Comparison of ENCODE assay signal across 8 cellular contexts in the genomic region with DNA sequence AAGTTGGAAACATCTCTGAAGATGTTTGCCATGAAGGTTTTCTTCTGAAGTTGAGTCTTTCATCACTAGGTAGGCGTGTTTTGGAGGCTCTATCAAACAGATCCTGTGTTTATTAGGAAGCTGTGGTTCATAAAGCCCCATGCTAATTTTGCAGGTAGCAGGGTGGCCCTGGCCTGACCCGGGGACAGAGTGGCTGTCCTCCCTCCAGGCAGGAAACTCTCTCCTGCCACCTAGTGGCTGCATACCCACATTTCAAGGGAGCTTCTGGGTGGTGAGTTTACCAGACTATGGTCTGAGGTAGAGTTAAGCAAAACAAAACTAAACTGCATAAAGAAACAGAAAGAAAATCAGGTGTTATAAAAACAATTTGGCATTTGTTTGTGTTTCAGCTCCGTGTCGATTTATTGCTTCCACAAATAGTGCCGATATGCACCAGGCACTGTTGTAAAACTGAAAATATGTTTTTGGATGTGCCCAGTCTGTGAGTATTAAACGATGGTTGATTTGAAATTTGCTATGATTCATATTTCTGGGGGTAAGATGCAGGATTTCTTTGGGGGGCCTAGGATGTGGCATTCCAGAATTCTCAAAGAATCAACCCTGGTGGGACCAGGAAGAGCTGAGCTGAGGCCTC. TPM values are rescaled to one million over a fixed set of nuclear protein-coding genes. Genes with fewer than 3 reads are reported as not detected.
DNase-seq lines count a peak whose midpoint lies in the region; ATAC-seq and TF ChIP-seq lines count a peak whose summit lies in the region.

No MANE protein-coding gene starts in this region.

- H3K9me3 ChIP-seq in adrenal gland (replicated peaks in 1 of 3), result no peaks in the 10 kb centered on the region

- ATAC-seq in GM18868 (IDR thresholded peaks at IDR 0.05; ENCODE audit: unreplicated experiment) (peak; percentile 69), HG02884 (IDR thresholded peaks at IDR 0.05; ENCODE audit: unreplicated experiment) (no peak)

- peak overlapping the region; percentile 80 for H3K27ac Mint-ChIP-seq in T-helper 1 cell treated with Interleukin-12 subunit alpha and Interleukin-12 subunit beta and Interleukin-4 antibody, amounts not matched to agents 30 μg/mL and 1 μg/mL, for 36 hours

- H3K36me3 Mint-ChIP-seq in T-helper 1 cell treated with Interleukin-12 subunit alpha and Interleukin-12 subunit beta and Interleukin-4 antibody, amounts not matched to agents 30 μg/mL and 1 μg/mL, for 36 hours (ENCODE audit: low read depth), result no peaks in the 10 kb centered on the region

- H3K27me3 ChIP-seq in HL-60 (ENCODE audit: insufficient read depth, poor library complexity, severe bottlenecking), result no peaks in the 10 kb centered on the region
- H3K27me3 ChIP-seq in adrenal gland, result no peaks in the 10 kb centered on the region

- peaks cover 23% of the 10 kb centered on the region for H3K4me1 Mint-ChIP-seq in T-helper 1 cell treated with Interleukin-12 subunit alpha and Interleukin-12 subunit beta and Interleukin-4 antibody, amounts not matched to agents 30 μg/mL and 1 μg/mL, for 36 hours (ENCODE audit: low read depth)

- H3K4me3 ChIP-seq in HL-60 (replicated peaks; ENCODE audit: insufficient read depth, low read length) (no peak overlapping the region), adrenal gland (no peak overlapping the region)

- H3K4me3 Mint-ChIP-seq in T-helper 1 cell treated with Interleukin-12 subunit alpha and Interleukin-12 subunit beta and Interleukin-4 antibody, amounts not matched to agents 30 μg/mL and 1 μg/mL, for 36 hours, result no peak overlapping the region

- peaks cover 0 to 6% of the 10 kb centered on the region in 2 donors for H3K4me1 ChIP-seq in adrenal gland (replicated peaks in 1 of 2)

- H3K36me3 ChIP-seq in adrenal gland (replicated peaks in 1 of 2), result no peaks in the 10 kb centered on the region

- TF ChIP-seq POLR2A in adrenal gland (IDR thresholded peaks at IDR 0.05), result no peak

- TF ChIP-seq CTCF in HL-60 (IDR thresholded peaks at IDR 0.05; ENCODE audit: insufficient read depth, low read length) (peak; percentile 82), adrenal gland (IDR thresholded peaks at IDR 0.05) (peak; percentile 34 to 65 (median 57))

- H3K27ac ChIP-seq in HL-60 (replicated peaks), result no peak overlapping the region
- no peak overlapping the region for H3K27ac ChIP-seq in adrenal gland

- H3K27me3 Mint-ChIP-seq in T-helper 1 cell treated with Interleukin-12 subunit alpha and Interleukin-12 subunit beta and Interleukin-4 antibody, amounts not matched to agents 30 μg/mL and 1 μg/mL, for 36 hours (ENCODE audit: low read depth), result peaks cover 3% of the 10 kb centered on the region

- intact Hi-C loops in adrenal gland (cut with DNase I), result loop anchor here in 1 of 2 donors (5.0 kb wide), 1 partner anchor 138 kb away; no protein-coding TSS in a partner anchor

- 52 to 54% (median 53%) methylated on average over 6 of the region's 6 CpGs for WGBS in adrenal gland, 4 donors

- no peaks in the 10 kb centered on the region for H3K9me3 Mint-ChIP-seq in T-helper 1 cell treated with Interleukin-12 subunit alpha and Interleukin-12 subunit beta and Interleukin-4 antibody, amounts not matched to agents 30 μg/mL and 1 μg/mL, for 36 hours

- in situ Hi-C loops in ACHN (cut with HindIII; ENCODE audit: low pct_ligation_motif_present, low pct_unique_long_range_greater_than_20kb, low sequenced_read_pairs), result no loop called here

- DNase-seq in ACHN (peak; percentile 58), HL-60 (ENCODE audit: low read depth in 1 of 2, low spot score in 1 of 2) (peak; percentile 52 to 74), adrenal gland (peak; percentile 24 to 55 (median 40)), islet precursor cell (peak; percentile 84)
- DNase-seq in stimulated activated CD4-positive, alpha-beta T cell treated with anti-CD3 and anti-CD28 coated beads, TNF-alpha, amount 100 ng/mL, for 4 hours (ENCODE audit: low read depth in 3 of 3), result peak; percentile 41 to 48 (median 46)

RNA-seq across cellular contexts. Expression of a gene that starts 26.0 kb away (rescaled TPM):
- total RNA-seq in adrenal gland, result not detected
- polyA plus RNA-seq in adrenal gland, result not detected

RNA-seq across cellular contexts. Expression of a gene that starts 48.4 kb away (rescaled TPM):
- total RNA-seq in adrenal gland, result 1 to 10 TPM in 5 of 8 donors, under 1 TPM in 2, not detected in 1; 0.69 to 2.1 (median 1.5) TPM
- 1 to 10 TPM in 2 of 3 donors, under 1 TPM in 1; 0.72 to 5.9 (median 1.6) TPM for polyA plus RNA-seq in adrenal gland
